Comparison of ENCODE assay signal across 1 cellular context in genomic region chr17:50151937-50152547, GRCh38.
A peak's percentile ranks its signal among the peaks of the same experiment; 100 is the strongest.
TF ChIP-seq lines count a peak whose summit lies in the region.

No MANE protein-coding gene starts in this region.

TF ChIP-seq in HEK293, 187 proteins besides CTCF, POLR2A, EP300 and RAD21 (continued from another document and continues in another):
- TF ChIP-seq MYNN (tag by site-specific recombination; IDR thresholded peaks at IDR 0.05; ENCODE audit: borderline replicate concordance) (no peak), INSM2 (tag by site-specific recombination; IDR thresholded peaks at IDR 0.05) (peak; percentile 44; the same call in 1 of the 2 replicates), ZNF433 (tag by site-specific recombination; IDR thresholded peaks at IDR 0.05; ENCODE audit: low read depth) (no peak), ZEB2 (tag by site-specific recombination; IDR thresholded peaks at IDR 0.05) (peak; percentile 69), ZXDB (tag by site-specific recombination; IDR thresholded peaks at IDR 0.05) (peak; percentile 94), ZNF747 (tag by site-specific recombination; IDR thresholded peaks at IDR 0.05) (no peak), ZNF292 (tag by site-specific recombination; IDR thresholded peaks at IDR 0.05; ENCODE audit: borderline replicate concordance, low read depth) (no peak), ZNF2 (tag by site-specific recombination; IDR thresholded peaks at IDR 0.05) (peak; percentile 73), ZNF510 (tag by site-specific recombination; IDR thresholded peaks at IDR 0.05; ENCODE audit: insufficient replicate concordance) (no peak), ZNF146 (tag by site-specific recombination; IDR thresholded peaks at IDR 0.05) (0 out of 2 replicates have a peak, but pooled peaks have one; percentile 17), KLF10 (tag by site-specific recombination; IDR thresholded peaks at IDR 0.05) (peak; percentile 49; the same call in 1 of the 2 replicates), ZNF558 (tag by site-specific recombination; IDR thresholded peaks at IDR 0.05) (peak; percentile 52; the same call in 1 of the 2 replicates), ZNF184 (tag by site-specific recombination; IDR thresholded peaks at IDR 0.05) (0 out of 2 replicates have a peak, but pooled peaks have one; percentile 20), ZNF677 (tag by site-specific recombination; IDR thresholded peaks at IDR 0.05) (no peak), ZNF335 (tag by site-specific recombination; conservative IDR thresholded peaks at IDR 0.05) (no peak), ZNF311 (tag by site-specific recombination; IDR thresholded peaks at IDR 0.05; ENCODE audit: borderline replicate concordance) (no peak), ZNF777 (tag by site-specific recombination; IDR thresholded peaks at IDR 0.05; ENCODE audit: borderline replicate concordance) (no peak), REPIN1 (tag by site-specific recombination; IDR thresholded peaks at IDR 0.05; ENCODE audit: low read depth) (no peak), ZNF596 (tag by site-specific recombination; IDR thresholded peaks at IDR 0.05) (no peak), ZBTB6 (tag by site-specific recombination; IDR thresholded peaks at IDR 0.05) (no peak; the same call in 1 of the 2 replicates), FEZF1 (tag by site-specific recombination; IDR thresholded peaks at IDR 0.05) (peak; percentile 51), ZNF426 (tag by site-specific recombination; IDR thresholded peaks at IDR 0.05) (no peak), ZNF629 (tag by site-specific recombination; IDR thresholded peaks at IDR 0.05) (peak; percentile 64), OSR2 (tag by site-specific recombination; IDR thresholded peaks at IDR 0.05) (no peak; the same call in 1 of the 2 replicates), BCL6B (tag by site-specific recombination; IDR thresholded peaks at IDR 0.05) (0 out of 2 replicates have a peak, but pooled peaks have one; percentile 6), ZNF416 (tag by site-specific recombination; IDR thresholded peaks at IDR 0.05) (no peak), ZNF561 (tag by site-specific recombination; IDR thresholded peaks at IDR 0.05; ENCODE audit: borderline replicate concordance) (peak; percentile 43; the same call in 1 of the 2 replicates), SP3 (tag by site-specific recombination; IDR thresholded peaks at IDR 0.05) (peak; percentile 89), ZNF48 (tag by site-specific recombination; IDR thresholded peaks at IDR 0.05) (no peak), ZNF843 (tag by site-specific recombination; IDR thresholded peaks at IDR 0.05) (0 out of 2 replicates have a peak, but pooled peaks have one; percentile 48), ZNF280C (tag by site-specific recombination; IDR thresholded peaks at IDR 0.05) (no peak), ZNF501 (tag by site-specific recombination; IDR thresholded peaks at IDR 0.05) (peak; percentile 92), ZSCAN4 (tag by site-specific recombination; IDR thresholded peaks at IDR 0.05) (peak; percentile 41; the same call in 1 of the 2 replicates), ZNF837 (tag by site-specific recombination; IDR thresholded peaks at IDR 0.05) (no peak), ZNF132 (tag by site-specific recombination; IDR thresholded peaks at IDR 0.05; ENCODE audit: borderline replicate concordance) (no peak), ZSCAN23 (tag by site-specific recombination; IDR thresholded peaks at IDR 0.05) (peak; percentile 60; the same call in 1 of the 2 replicates), ZFP69B (tag by site-specific recombination; IDR thresholded peaks at IDR 0.05) (peak; percentile 88), SALL2 (tag by site-specific recombination; IDR thresholded peaks at IDR 0.05; ENCODE audit: borderline replicate concordance) (no peak), KLF17 (tag by site-specific recombination; IDR thresholded peaks at IDR 0.05) (peak; percentile 80), ZSCAN16 (tag by site-specific recombination; IDR thresholded peaks at IDR 0.05) (0 out of 2 replicates have a peak, but pooled peaks have one; percentile 47), ZNF76 (tag by site-specific recombination; IDR thresholded peaks at IDR 0.05; ENCODE audit: borderline replicate concordance, low read depth) (peak; percentile 88), ZNF221 (tag by site-specific recombination; IDR thresholded peaks at IDR 0.05; ENCODE audit: borderline replicate concordance) (no peak), PRDM4 (tag by site-specific recombination; IDR thresholded peaks at IDR 0.05) (peak; percentile 45; the same call in 1 of the 2 replicates), ZNF792 (tag by site-specific recombination; IDR thresholded peaks at IDR 0.05) (no peak), ZNF37A (tag by site-specific recombination; IDR thresholded peaks at IDR 0.05) (no peak), OVOL3 (tag by site-specific recombination; IDR thresholded peaks at IDR 0.05) (no peak), KLF7 (tag by site-specific recombination; IDR thresholded peaks at IDR 0.05; ENCODE audit: borderline replicate concordance) (peak; percentile 79; the same call in 1 of the 2 replicates), ZNF239 (tag by site-specific recombination; IDR thresholded peaks at IDR 0.05) (no peak), YY2 (tag by site-specific recombination; IDR thresholded peaks at IDR 0.05) (no peak), ZNF341 (tag by site-specific recombination; IDR thresholded peaks at IDR 0.05; ENCODE audit: low read depth) (peak; percentile 99), ZNF211 (tag by site-specific recombination; IDR thresholded peaks at IDR 0.05; ENCODE audit: low read depth) (no peak), ZNF16 (tag by site-specific recombination; IDR thresholded peaks at IDR 0.05; ENCODE audit: low read depth) (peak; percentile 26; the same call in 1 of the 2 replicates), ZNF768 (tag by site-specific recombination; IDR thresholded peaks at IDR 0.05) (no peak)
- TF ChIP-seq, protein P1, sequence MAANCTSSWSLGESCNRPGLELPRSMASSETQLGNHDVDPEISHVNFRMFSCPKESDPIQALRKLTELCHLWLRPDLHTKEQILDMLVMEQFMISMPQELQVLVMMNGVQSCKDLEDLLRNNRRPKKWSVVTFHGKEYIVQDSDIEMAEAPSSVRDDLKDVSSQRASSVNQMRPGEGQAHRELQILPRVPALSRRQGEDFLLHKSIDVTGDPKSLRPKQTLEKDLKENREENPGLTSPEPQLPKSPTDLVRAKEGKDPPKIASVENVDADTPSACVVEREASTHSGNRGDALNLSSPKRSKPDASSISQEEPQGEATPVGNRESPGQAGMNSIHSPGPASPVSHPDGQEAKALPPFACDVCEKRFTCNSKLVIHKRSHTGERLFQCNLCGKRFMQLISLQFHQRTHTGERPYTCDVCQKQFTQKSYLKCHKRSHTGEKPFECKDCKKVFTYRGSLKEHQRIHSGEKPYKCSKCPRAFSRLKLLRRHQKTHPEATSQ (tag by site-specific recombination; IDR thresholded peaks at IDR 0.05): no peak
- TF ChIP-seq, protein P2, sequence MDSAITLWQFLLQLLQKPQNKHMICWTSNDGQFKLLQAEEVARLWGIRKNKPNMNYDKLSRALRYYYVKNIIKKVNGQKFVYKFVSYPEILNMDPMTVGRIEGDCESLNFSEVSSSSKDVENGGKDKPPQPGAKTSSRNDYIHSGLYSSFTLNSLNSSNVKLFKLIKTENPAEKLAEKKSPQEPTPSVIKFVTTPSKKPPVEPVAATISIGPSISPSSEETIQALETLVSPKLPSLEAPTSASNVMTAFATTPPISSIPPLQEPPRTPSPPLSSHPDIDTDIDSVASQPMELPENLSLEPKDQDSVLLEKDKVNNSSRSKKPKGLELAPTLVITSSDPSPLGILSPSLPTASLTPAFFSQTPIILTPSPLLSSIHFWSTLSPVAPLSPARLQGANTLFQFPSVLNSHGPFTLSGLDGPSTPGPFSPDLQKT (IDR thresholded peaks at IDR 0.05; ENCODE audit: borderline replicate concordance, low read depth, low read length): no peak
- TF ChIP-seq, protein P3, sequence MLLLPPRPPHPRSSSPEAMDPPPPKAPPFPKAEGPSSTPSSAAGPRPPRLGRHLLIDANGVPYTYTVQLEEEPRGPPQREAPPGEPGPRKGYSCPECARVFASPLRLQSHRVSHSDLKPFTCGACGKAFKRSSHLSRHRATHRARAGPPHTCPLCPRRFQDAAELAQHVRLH (tag by site-specific recombination; IDR thresholded peaks at IDR 0.05): no peak; the same call in 1 of the 2 replicates
